ENCODE assay signal across 8 cellular contexts in the genomic region with DNA sequence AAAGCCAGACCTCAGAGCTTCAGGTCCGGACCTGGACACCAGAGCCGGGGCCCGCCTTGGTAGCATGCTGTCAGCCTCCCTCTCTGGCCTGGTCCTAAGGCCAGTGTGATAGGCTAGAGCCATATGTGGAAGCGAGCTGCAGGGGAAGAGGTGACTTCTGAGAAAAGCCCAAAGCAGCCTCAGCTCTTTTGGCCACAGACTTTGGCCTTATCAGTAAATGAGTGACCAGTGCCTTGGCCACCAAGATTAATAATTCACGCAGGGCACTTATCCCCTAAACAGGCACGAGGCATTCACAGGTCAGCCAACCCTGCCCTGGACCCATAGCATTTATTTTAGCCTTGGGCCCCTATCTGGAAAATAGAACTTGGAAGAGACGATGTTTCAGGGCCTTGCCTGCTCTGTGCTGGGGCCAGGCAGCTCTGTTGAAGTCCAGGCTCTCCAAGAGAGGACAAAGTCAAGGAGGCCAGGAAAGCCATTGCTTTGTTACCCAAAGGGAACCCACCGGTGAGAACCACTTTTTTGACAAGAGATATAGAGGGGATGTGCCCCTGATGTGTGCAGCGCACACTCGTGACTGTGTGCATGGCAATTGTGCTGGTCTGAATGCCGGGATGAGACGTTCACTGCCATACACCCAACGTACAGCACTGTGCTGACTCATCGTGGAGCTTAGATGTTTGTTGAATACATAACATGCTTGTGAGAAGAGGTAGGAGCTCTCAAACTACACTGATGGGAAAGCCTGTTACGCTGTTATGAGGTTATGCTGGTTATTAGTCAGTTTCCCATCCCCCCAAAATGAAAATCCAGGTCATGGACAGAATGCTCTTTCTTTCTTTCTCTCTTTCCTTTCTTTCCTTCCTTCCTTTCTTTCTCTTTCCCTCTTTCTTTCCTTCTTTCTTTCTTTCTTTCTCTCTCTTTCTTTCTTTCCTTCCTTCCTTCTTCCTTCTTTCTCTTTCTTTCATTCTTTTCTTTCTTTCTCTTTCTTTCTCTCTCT. TPM values are rescaled to one million over a fixed set of nuclear protein-coding genes. Genes with fewer than 3 reads are reported as not detected.
DNase-seq lines count a peak whose midpoint lies in the region; ATAC-seq, FAIRE-seq and TF ChIP-seq lines count a peak whose summit lies in the region.

No MANE protein-coding gene starts in this region.

- POLR2A ChIA-PET in CD4-positive, alpha-beta T cell (lab: Charles Lee): interaction anchor here (0.6 to 1.3 kb wide), 4 partner anchors 11 to 47 kb away, joined by 3 to 5 read pairs (median 3); no protein-coding TSS in a partner anchor

- no peak for DNase-seq in CD4-positive, alpha-beta T cell
- DNase-seq in RCC 7860 (ENCODE audit: low spot score): peak; percentile 98
- DNase-seq in fibroblast of mammary gland (ENCODE audit: low read depth): peak; percentile 85
- DNase-seq in NCI-H526 (lab: John Stamatoyannopoulos, UW): no peak
- no peak for DNase-seq in NCI-H748 treated with DMSO at 0.1 percent for 48 hours (lab: John Stamatoyannopoulos, UW)
- no peak for DNase-seq in medulla oblongata (ENCODE audit: extremely low spot score)

- no peak overlapping the region for H3K4me3 ChIP-seq in fibroblast of mammary gland (ENCODE audit: control insufficient read depth, low read depth, low read length)

- CTCF ChIA-PET in CD4-positive, alpha-beta T cell (lab: Charles Lee): interaction anchor here (1.2 to 2.4 kb wide), 5 partner anchors 9 to 76 kb away, joined by 3 to 10 read pairs (median 3); no protein-coding TSS in a partner anchor

- no peaks in the 10 kb centered on the region for H3K9me3 ChIP-seq in CD4-positive, alpha-beta T cell (ENCODE audit: control insufficient read depth, low read length)

- H3K4me1 Mint-ChIP-seq in CD4-positive, alpha-beta T cell (ENCODE audit: low read depth): peaks cover 45% of the 10 kb centered on the region

- ATAC-seq in CD4-positive, alpha-beta T cell (ENCODE audit: poor library complexity): peak; percentile 64
- ATAC-seq in GM21381 (IDR thresholded peaks at IDR 0.05; ENCODE audit: unreplicated experiment) (peak; percentile 52), HG02885 (IDR thresholded peaks at IDR 0.05; ENCODE audit: poor library complexity, unreplicated experiment) (no peak)

- intact Hi-C loops in CD4-positive, alpha-beta T cell (cut with DNase I, micrococcal nuclease): no loop called here

- peak overlapping the region; percentile 2 for H3K27ac Mint-ChIP-seq in CD4-positive, alpha-beta T cell

- FAIRE-seq in RCC 7860 (lab: Jason Lieb, UNC): peak; percentile 94

- no peaks in the 10 kb centered on the region for H3K27me3 ChIP-seq in CD4-positive, alpha-beta T cell (ENCODE audit: control insufficient read depth, insufficient read depth, low read length)

- no peaks in the 10 kb centered on the region for H3K27me3 Mint-ChIP-seq in CD4-positive, alpha-beta T cell

- H3K4me3 Mint-ChIP-seq in CD4-positive, alpha-beta T cell: no peak overlapping the region

- no peaks in the 10 kb centered on the region for H3K9me3 Mint-ChIP-seq in CD4-positive, alpha-beta T cell

- TF ChIP-seq CTCF in CD4-positive, alpha-beta T cell (IDR thresholded peaks at IDR 0.05): no peak
- no peak for TF ChIP-seq CTCF in fibroblast of mammary gland (conservative IDR thresholded peaks at IDR 0.05; ENCODE audit: control insufficient read depth, insufficient read depth, low read depth, low read length)

- peaks cover 4% of the 10 kb centered on the region for H3K36me3 Mint-ChIP-seq in CD4-positive, alpha-beta T cell (ENCODE audit: low read depth)

- no peak overlapping the region for H3K27ac ChIP-seq in CD4-positive, alpha-beta T cell (ENCODE audit: low read depth, low read length)

RNA-seq across cellular contexts. Expression of a gene that starts 5.0 kb away (rescaled TPM):
- not detected for total RNA-seq in CD4-positive, alpha-beta T cell

RNA-seq across cellular contexts. Expression of a gene that starts 21.3 kb away (rescaled TPM):
- not detected for total RNA-seq in CD4-positive, alpha-beta T cell

RNA-seq across cellular contexts. Expression of a gene that starts 21.5 kb away (rescaled TPM):
- total RNA-seq in CD4-positive, alpha-beta T cell: 10 to 100 TPM; 34.7 to 35.3 TPM

RNA-seq across cellular contexts. Expression of a gene that starts 27.7 kb away (rescaled TPM):
- 10 to 100 TPM; 54.5 to 55.6 TPM for total RNA-seq in CD4-positive, alpha-beta T cell

RNA-seq across cellular contexts. Expression of a gene that starts 30.2 kb away (rescaled TPM):
- under 1 TPM; 0.20 to 0.60 TPM for total RNA-seq in CD4-positive, alpha-beta T cell

Comparison
In these comparisons a context has a peak if more than half of its experiments do, and no peak if none do; other contexts are left out.
1. DNase-seq: peak in RCC 7860 (single experiment) and fibroblast of mammary gland (single experiment); none in CD4-positive, alpha-beta T cell (0 of 10), NCI-H526 (0 of 2), NCI-H748 treated with DMSO at 0.1 percent for 48 hours (single experiment) and medulla oblongata (single experiment).